In the genomic region with DNA sequence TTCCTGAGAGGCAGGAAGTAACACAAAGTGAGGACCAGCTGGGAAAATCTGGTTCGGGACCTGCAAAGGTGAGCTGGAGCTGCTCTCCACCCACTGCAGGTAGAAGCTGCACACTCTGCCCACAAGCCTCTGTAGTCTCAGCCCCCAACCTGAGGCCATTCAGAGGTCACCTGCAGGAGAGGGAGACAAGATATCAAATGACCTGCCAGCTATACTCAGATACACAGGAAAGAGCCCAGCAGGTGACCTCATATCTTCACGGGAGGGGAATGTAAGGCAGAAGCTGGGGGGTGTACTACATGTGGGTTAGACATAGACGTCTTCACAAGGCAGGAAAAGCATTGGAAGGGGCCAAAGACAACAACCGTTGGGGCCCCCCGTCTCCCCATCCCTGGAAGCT, we compare ENCODE assay signal across 14 cellular contexts.
"Had no signal": no experiment of that assay in that cellular context is flagged by ENCODE, and none has a peak within 500 bp of the region (broad histone marks: within the 10 kb centered on the region; RNA-seq: fewer than 3 reads in every experiment).

No MANE protein-coding gene starts in this region.

- H3K27ac Mint-ChIP-seq: activated naive CD8-positive, alpha-beta T cell treated with anti-CD3 and anti-CD28 coated beads, Interleukin-2, amount 10 ng/mL, durations not matched to agents 7 days and 5 days; nephron had no signal

- H3K27ac ChIP-seq: brain microvascular endothelial cell, esophagus squamous epithelium, psoas muscle, upper lobe of left lung had no signal

- H3K36me3 Mint-ChIP-seq: activated naive CD8-positive, alpha-beta T cell treated with anti-CD3 and anti-CD28 coated beads, Interleukin-2, amount 10 ng/mL, durations not matched to agents 7 days and 5 days had no signal

- H3K4me3 ChIP-seq: esophagus squamous epithelium, psoas muscle, smooth muscle cell, upper lobe of left lung had no signal

- H3K4me3 Mint-ChIP-seq: activated naive CD8-positive, alpha-beta T cell treated with anti-CD3 and anti-CD28 coated beads, Interleukin-2, amount 10 ng/mL, durations not matched to agents 7 days and 5 days; nephron; stimulated activated naive CD8-positive, alpha-beta T cell treated with anti-CD3 and anti-CD28 coated beads, Interleukin-15, amount 100 ng/mL, for 72 hours had no signal

- H3K9me3 Mint-ChIP-seq: nephron; stimulated activated naive CD8-positive, alpha-beta T cell treated with anti-CD3 and anti-CD28 coated beads, Interleukin-15, amount 100 ng/mL, for 72 hours had no signal

- H3K27me3 ChIP-seq: brain microvascular endothelial cell, esophagus squamous epithelium, upper lobe of left lung had no signal

- H3K4me1 Mint-ChIP-seq: activated naive CD8-positive, alpha-beta T cell treated with anti-CD3 and anti-CD28 coated beads, Interleukin-2, amount 10 ng/mL, durations not matched to agents 7 days and 5 days; nephron had no signal

- DNase-seq: activated CD4-positive, alpha-beta T cell treated with anti-CD3 and anti-CD28 coated beads, Interleukin-2, amount 50 U/mL, for 1 hour; activated CD8-positive, alpha-beta memory T cell treated with anti-CD3 and anti-CD28 coated beads for 24 hours; activated naive CD8-positive, alpha-beta T cell treated with anti-CD3 and anti-CD28 coated beads, Interleukin-2, amount 10 ng/mL, durations not matched to agents 7 days and 5 days; brain microvascular endothelial cell; effector CD8-positive, alpha-beta T cell; esophagus squamous epithelium; hippocampal formation; kidney; occipital lobe; psoas muscle; stimulated activated naive CD8-positive, alpha-beta T cell treated with anti-CD3 and anti-CD28 coated beads, Interleukin-15, amount 100 ng/mL, for 72 hours had no signal

- H3K9me3 ChIP-seq: esophagus squamous epithelium, psoas muscle, upper lobe of left lung had no signal

- H3K36me3 ChIP-seq: brain microvascular endothelial cell, esophagus squamous epithelium, upper lobe of left lung had no signal

- H3K4me2 ChIP-seq: smooth muscle cell had no signal

- H3K4me1 ChIP-seq: psoas muscle had no signal
